ENCODE assay signal across 2 cellular contexts in genomic region chr5:150022163-150022540, GRCh38.
A peak's percentile ranks its signal among the peaks of the same experiment; 100 is the strongest.
TF ChIP-seq lines count a peak whose summit lies in the region.

No MANE protein-coding gene starts in this region.

TF ChIP-seq in A549, 52 proteins besides CTCF, POLR2A, EP300 and RAD21:
- TF ChIP-seq HOXA7 (CRISPR knock-in tag; IDR thresholded peaks at IDR 0.05) (no peak), FOSL2 (IDR thresholded peaks at IDR 0.05) (no peak), FOSL2 (CRISPR knock-in tag; IDR thresholded peaks at IDR 0.05) (peak; percentile 65)

TF ChIP-seq in HepG2, 621 proteins besides CTCF, POLR2A, EP300 and RAD21:
- no peak for TF ChIP-seq HNRNPUL1 (IDR thresholded peaks at IDR 0.05; ENCODE audit: low read depth, low read length)
- TF ChIP-seq SOX13 (IDR thresholded peaks at IDR 0.05), result no peak
- TF ChIP-seq SOX13 (CRISPR knock-in tag; conservative IDR thresholded peaks at IDR 0.05 in 1 of 2, IDR thresholded peaks at IDR 0.05 in 1 of 2), result peak in 1 of 2 experiments; percentile 85; a peak in 2 of 4 replicates
- TF ChIP-seq TCF12 (IDR thresholded peaks at IDR 0.05), result no peak
- no peak for TF ChIP-seq TCF12 (CRISPR knock-in tag; IDR thresholded peaks at IDR 0.05)
- TF ChIP-seq NR3C1 (CRISPR knock-in tag; IDR thresholded peaks at IDR 0.05), result no peak
- no peak for TF ChIP-seq ZNF414 (CRISPR knock-in tag; IDR thresholded peaks at IDR 0.05)
- TF ChIP-seq ZNF230 (CRISPR knock-in tag; IDR thresholded peaks at IDR 0.05), result no peak
- TF ChIP-seq ZSCAN9 (CRISPR knock-in tag; IDR thresholded peaks at IDR 0.05; ENCODE audit: borderline replicate concordance), result no peak
- 0 out of 2 replicates have a peak, but pooled peaks have one; percentile 59 for TF ChIP-seq MEF2D (CRISPR knock-in tag; IDR thresholded peaks at IDR 0.05)
- no peak for TF ChIP-seq CENPT (CRISPR knock-in tag; IDR thresholded peaks at IDR 0.05; ENCODE audit: low read depth)
- TF ChIP-seq NRL (CRISPR knock-in tag; IDR thresholded peaks at IDR 0.05; ENCODE audit: borderline replicate concordance), result no peak
- TF ChIP-seq TIGD3 (CRISPR knock-in tag; IDR thresholded peaks at IDR 0.05; ENCODE audit: borderline replicate concordance), result no peak
- no peak for TF ChIP-seq NPAS2 (CRISPR knock-in tag; IDR thresholded peaks at IDR 0.05; ENCODE audit: borderline replicate concordance)
- peak; percentile 76; the same call in 1 of the 2 replicates for TF ChIP-seq SOX5 (CRISPR knock-in tag; IDR thresholded peaks at IDR 0.05; ENCODE audit: borderline replicate concordance)
